1 cellular context compared by ENCODE assay signal in the genomic region with DNA sequence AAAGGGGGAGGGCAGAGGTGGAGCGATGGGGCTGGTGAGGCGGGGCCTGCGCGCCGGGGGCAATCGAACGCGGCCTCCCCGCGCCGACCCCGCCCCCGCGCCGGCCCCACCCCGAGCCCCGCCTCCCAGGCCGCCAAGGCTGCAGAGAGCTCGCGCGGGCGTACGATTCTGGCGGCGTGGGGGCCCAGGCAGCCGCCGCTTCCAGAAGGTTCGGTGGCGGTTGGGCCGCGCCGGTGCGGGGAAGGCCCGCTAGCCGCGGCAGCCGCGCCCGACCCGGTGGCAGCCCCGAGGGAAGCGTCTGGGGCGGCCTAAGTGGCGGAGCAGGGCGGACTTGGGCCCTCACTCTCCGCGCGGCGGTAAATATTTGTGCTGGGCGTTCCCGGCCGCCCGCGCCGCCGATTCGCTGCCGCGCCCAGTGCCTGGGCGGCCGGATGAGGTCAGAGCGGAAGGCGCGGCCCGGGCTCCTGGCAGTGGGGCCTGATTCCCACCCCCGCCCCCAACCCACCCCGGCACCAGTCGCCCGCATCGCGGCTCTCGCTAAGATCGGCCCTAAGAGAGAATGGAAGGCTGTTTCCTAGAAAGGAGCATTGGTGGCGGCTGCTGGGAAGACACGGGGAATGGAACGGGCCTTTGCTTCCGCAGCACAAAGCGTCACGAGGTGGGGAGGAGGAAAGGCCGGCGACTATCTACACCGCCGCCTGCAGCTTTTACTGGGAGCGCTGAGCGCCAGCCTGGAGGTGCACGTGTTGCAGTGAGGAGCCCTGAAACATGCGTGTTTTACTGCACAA.
A peak's percentile ranks its signal among the peaks of the same experiment; 100 is the strongest.
TF ChIP-seq lines count a peak whose summit lies in the region.

A gene with protein sequence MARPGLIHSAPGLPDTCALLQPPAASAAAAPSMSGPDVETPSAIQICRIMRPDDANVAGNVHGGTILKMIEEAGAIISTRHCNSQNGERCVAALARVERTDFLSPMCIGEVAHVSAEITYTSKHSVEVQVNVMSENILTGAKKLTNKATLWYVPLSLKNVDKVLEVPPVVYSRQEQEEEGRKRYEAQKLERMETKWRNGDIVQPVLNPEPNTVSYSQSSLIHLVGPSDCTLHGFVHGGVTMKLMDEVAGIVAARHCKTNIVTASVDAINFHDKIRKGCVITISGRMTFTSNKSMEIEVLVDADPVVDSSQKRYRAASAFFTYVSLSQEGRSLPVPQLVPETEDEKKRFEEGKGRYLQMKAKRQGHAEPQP (minus strand): TSS at position 368 of the 788 bp plus-strand sequence. CDS start 368 bp downstream, outside the sequence.

TF ChIP-seq in HepG2, 621 proteins besides CTCF, POLR2A, EP300 and RAD21 (continued from another document and continues in another):
- TF ChIP-seq, protein P1, sequence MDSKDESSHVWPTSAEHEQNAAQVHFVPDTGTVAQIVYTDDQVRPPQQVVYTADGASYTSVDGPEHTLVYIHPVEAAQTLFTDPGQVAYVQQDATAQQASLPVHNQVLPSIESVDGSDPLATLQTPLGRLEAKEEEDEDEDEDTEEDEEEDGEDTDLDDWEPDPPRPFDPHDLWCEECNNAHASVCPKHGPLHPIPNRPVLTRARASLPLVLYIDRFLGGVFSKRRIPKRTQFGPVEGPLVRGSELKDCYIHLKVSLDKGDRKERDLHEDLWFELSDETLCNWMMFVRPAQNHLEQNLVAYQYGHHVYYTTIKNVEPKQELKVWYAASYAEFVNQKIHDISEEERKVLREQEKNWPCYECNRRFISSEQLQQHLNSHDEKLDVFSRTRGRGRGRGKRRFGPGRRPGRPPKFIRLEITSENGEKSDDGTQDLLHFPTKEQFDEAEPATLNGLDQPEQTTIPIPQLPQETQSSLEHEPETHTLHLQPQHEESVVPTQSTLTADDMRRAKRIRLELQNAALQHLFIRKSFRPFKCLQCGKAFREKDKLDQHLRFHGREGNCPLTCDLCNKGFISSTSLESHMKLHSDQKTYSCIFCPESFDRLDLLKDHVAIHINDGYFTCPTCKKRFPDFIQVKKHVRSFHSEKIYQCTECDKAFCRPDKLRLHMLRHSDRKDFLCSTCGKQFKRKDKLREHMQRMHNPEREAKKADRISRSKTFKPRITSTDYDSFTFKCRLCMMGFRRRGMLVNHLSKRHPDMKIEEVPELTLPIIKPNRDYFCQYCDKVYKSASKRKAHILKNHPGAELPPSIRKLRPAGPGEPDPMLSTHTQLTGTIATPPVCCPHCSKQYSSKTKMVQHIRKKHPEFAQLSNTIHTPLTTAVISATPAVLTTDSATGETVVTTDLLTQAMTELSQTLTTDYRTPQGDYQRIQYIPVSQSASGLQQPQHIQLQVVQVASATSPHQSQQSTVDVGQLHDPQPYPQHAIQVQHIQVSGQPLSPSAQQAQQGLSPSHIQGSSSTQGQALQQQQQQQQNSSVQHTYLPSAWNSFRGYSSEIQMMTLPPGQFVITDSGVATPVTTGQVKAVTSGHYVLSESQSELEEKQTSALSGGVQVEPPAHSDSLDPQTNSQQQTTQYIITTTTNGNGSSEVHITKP (CRISPR knock-in tag; IDR thresholded peaks at IDR 0.05; ENCODE audit: low read depth): no peak
- TF ChIP-seq ZNF136 (CRISPR knock-in tag; IDR thresholded peaks at IDR 0.05; ENCODE audit: low read depth) (no peak), NRL (CRISPR knock-in tag; IDR thresholded peaks at IDR 0.05; ENCODE audit: borderline replicate concordance) (no peak), KLF9 (CRISPR knock-in tag; IDR thresholded peaks at IDR 0.05; ENCODE audit: low read depth) (no peak), HOXA9 (CRISPR knock-in tag; IDR thresholded peaks at IDR 0.05; ENCODE audit: borderline replicate concordance) (no peak), RELA (CRISPR knock-in tag; IDR thresholded peaks at IDR 0.05) (no peak), TCF7 (IDR thresholded peaks at IDR 0.05; ENCODE audit: low read depth) (no peak), ZZZ3 (CRISPR knock-in tag; IDR thresholded peaks at IDR 0.05; ENCODE audit: borderline replicate concordance) (no peak; the same call in 1 of the 2 replicates), ZFP82 (CRISPR knock-in tag; IDR thresholded peaks at IDR 0.05; ENCODE audit: borderline replicate concordance) (no peak), TCF7L2 (IDR thresholded peaks at IDR 0.05; ENCODE audit: low read depth, low read length) (no peak), POLR2AphosphoS5 (IDR thresholded peaks at IDR 0.05; ENCODE audit: low read depth, low read length) (peak; percentile 48), CENPX (CRISPR knock-in tag; IDR thresholded peaks at IDR 0.05) (no peak), ARNTL (CRISPR knock-in tag; IDR thresholded peaks at IDR 0.05) (0 out of 2 replicates have a peak, but pooled peaks have one; percentile 36), ADNP (CRISPR knock-in tag; IDR thresholded peaks at IDR 0.05) (no peak), DPF2 (CRISPR knock-in tag; IDR thresholded peaks at IDR 0.05; ENCODE audit: borderline replicate concordance, low read depth) (no peak), ATAD3A (CRISPR knock-in tag; IDR thresholded peaks at IDR 0.05) (no peak), FOXP1 (IDR thresholded peaks at IDR 0.05) (no peak), FOXP1 (CRISPR knock-in tag; IDR thresholded peaks at IDR 0.05) (no peak), BCL6 (CRISPR knock-in tag; IDR thresholded peaks at IDR 0.05) (peak; percentile 58), ZFP36 (IDR thresholded peaks at IDR 0.05; ENCODE audit: borderline replicate concordance, low read depth, low read length, partially characterized antibody) (no peak), ZNF350 (CRISPR knock-in tag; IDR thresholded peaks at IDR 0.05; ENCODE audit: borderline replicate concordance, low read depth) (0 out of 2 replicates have a peak, but pooled peaks have one; percentile 24), ATF1 (CRISPR knock-in tag; IDR thresholded peaks at IDR 0.05) (no peak), ZBTB21 (CRISPR knock-in tag; IDR thresholded peaks at IDR 0.05) (no peak), RAD51 (IDR thresholded peaks at IDR 0.05; ENCODE audit: borderline replicate concordance) (no peak), SMARCC2 (IDR thresholded peaks at IDR 0.05) (no peak), PCBP1 (IDR thresholded peaks at IDR 0.05; ENCODE audit: borderline replicate concordance, low read depth, low read length) (no peak), SALL1 (CRISPR knock-in tag; IDR thresholded peaks at IDR 0.05) (peak; percentile 55; the same call in 1 of the 2 replicates), ZBTB8A (CRISPR knock-in tag; IDR thresholded peaks at IDR 0.05; ENCODE audit: borderline replicate concordance, low read depth) (no peak), BHLHE40 (IDR thresholded peaks at IDR 0.05; ENCODE audit: low read length) (no peak), SIX4 (CRISPR knock-in tag; IDR thresholded peaks at IDR 0.05) (no peak), SSRP1 (CRISPR knock-in tag; IDR thresholded peaks at IDR 0.05) (no peak), HNF4A (CRISPR knock-in tag; IDR thresholded peaks at IDR 0.05) (no peak), ZNF230 (CRISPR knock-in tag; IDR thresholded peaks at IDR 0.05) (peak; percentile 59; the same call in 1 of the 2 replicates), HMG20A (CRISPR knock-in tag; IDR thresholded peaks at IDR 0.05; ENCODE audit: borderline replicate concordance) (no peak), ERF (CRISPR knock-in tag; IDR thresholded peaks at IDR 0.05) (peak; percentile 39; the same call in 1 of the 2 replicates), POLR2G (IDR thresholded peaks at IDR 0.05; ENCODE audit: low read depth, low read length) (peak; percentile 69; the same call in 1 of the 2 replicates), HNRNPL (IDR thresholded peaks at IDR 0.05; ENCODE audit: low read depth, low read length) (no peak), ZNF841 (CRISPR knock-in tag; IDR thresholded peaks at IDR 0.05; ENCODE audit: borderline replicate concordance) (no peak), PCBP2 (optimal IDR thresholded peaks at IDR 0.05; ENCODE audit: low read depth, low read length, poor library complexity, severe bottlenecking) (no peak), SNAPC2 (CRISPR knock-in tag; IDR thresholded peaks at IDR 0.05) (no peak), ZNF382 (CRISPR knock-in tag; IDR thresholded peaks at IDR 0.05; ENCODE audit: borderline replicate concordance) (no peak), SIN3B (IDR thresholded peaks at IDR 0.05; ENCODE audit: low read length) (no peak)
- TF ChIP-seq, protein P2, sequence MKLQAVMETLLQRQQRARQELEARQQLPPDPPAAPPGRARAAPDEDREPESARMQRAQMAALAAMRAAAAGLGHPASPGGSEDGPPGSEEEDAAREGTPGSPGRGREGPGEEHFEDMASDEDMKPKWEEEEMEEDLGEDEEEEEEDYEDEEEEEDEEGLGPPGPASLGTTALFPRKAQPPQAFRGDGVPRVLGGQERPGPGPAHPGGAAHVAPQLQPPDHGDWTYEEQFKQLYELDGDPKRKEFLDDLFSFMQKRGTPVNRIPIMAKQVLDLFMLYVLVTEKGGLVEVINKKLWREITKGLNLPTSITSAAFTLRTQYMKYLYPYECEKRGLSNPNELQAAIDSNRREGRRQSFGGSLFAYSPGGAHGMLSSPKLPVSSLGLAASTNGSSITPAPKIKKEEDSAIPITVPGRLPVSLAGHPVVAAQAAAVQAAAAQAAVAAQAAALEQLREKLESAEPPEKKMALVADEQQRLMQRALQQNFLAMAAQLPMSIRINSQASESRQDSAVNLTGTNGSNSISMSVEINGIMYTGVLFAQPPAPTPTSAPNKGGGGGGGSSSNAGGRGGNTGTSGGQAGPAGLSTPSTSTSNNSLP (IDR thresholded peaks at IDR 0.05; ENCODE audit: low read depth, low read length): no peak
- TF ChIP-seq, protein P3, sequence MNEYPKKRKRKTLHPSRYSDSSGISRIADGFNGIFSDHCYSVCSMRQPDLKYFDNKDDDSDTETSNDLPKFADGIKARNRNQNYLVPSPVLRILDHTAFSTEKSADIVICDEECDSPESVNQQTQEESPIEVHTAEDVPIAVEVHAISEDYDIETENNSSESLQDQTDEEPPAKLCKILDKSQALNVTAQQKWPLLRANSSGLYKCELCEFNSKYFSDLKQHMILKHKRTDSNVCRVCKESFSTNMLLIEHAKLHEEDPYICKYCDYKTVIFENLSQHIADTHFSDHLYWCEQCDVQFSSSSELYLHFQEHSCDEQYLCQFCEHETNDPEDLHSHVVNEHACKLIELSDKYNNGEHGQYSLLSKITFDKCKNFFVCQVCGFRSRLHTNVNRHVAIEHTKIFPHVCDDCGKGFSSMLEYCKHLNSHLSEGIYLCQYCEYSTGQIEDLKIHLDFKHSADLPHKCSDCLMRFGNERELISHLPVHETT (CRISPR knock-in tag; conservative IDR thresholded peaks at IDR 0.05): peak; percentile 65; the same call in 1 of the 2 replicates
- TF ChIP-seq, protein P4, sequence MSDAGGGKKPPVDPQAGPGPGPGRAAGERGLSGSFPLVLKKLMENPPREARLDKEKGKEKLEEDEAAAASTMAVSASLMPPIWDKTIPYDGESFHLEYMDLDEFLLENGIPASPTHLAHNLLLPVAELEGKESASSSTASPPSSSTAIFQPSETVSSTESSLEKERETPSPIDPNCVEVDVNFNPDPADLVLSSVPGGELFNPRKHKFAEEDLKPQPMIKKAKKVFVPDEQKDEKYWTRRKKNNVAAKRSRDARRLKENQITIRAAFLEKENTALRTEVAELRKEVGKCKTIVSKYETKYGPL (CRISPR knock-in tag; IDR thresholded peaks at IDR 0.05): no peak
- TF ChIP-seq, protein P5, sequence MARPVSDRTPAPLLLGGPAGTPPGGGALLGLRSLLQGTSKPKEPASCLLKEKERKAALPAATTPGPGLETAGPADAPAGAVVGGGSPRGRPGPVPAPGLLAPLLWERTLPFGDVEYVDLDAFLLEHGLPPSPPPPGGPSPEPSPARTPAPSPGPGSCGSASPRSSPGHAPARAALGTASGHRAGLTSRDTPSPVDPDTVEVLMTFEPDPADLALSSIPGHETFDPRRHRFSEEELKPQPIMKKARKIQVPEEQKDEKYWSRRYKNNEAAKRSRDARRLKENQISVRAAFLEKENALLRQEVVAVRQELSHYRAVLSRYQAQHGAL (CRISPR knock-in tag; IDR thresholded peaks at IDR 0.05; ENCODE audit: not compliant biosample characterization): no peak
- TF ChIP-seq, protein P6, sequence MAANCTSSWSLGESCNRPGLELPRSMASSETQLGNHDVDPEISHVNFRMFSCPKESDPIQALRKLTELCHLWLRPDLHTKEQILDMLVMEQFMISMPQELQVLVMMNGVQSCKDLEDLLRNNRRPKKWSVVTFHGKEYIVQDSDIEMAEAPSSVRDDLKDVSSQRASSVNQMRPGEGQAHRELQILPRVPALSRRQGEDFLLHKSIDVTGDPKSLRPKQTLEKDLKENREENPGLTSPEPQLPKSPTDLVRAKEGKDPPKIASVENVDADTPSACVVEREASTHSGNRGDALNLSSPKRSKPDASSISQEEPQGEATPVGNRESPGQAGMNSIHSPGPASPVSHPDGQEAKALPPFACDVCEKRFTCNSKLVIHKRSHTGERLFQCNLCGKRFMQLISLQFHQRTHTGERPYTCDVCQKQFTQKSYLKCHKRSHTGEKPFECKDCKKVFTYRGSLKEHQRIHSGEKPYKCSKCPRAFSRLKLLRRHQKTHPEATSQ (CRISPR knock-in tag; IDR thresholded peaks at IDR 0.05; ENCODE audit: borderline replicate concordance): no peak
- TF ChIP-seq, protein P7, sequence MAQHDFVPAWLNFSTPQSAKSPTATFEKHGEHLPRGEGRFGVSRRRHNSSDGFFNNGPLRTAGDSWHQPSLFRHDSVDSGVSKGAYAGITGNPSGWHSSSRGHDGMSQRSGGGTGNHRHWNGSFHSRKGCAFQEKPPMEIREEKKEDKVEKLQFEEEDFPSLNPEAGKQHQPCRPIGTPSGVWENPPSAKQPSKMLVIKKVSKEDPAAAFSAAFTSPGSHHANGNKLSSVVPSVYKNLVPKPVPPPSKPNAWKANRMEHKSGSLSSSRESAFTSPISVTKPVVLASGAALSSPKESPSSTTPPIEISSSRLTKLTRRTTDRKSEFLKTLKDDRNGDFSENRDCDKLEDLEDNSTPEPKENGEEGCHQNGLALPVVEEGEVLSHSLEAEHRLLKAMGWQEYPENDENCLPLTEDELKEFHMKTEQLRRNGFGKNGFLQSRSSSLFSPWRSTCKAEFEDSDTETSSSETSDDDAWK (CRISPR knock-in tag; IDR thresholded peaks at IDR 0.05): no peak
- TF ChIP-seq, protein P8, sequence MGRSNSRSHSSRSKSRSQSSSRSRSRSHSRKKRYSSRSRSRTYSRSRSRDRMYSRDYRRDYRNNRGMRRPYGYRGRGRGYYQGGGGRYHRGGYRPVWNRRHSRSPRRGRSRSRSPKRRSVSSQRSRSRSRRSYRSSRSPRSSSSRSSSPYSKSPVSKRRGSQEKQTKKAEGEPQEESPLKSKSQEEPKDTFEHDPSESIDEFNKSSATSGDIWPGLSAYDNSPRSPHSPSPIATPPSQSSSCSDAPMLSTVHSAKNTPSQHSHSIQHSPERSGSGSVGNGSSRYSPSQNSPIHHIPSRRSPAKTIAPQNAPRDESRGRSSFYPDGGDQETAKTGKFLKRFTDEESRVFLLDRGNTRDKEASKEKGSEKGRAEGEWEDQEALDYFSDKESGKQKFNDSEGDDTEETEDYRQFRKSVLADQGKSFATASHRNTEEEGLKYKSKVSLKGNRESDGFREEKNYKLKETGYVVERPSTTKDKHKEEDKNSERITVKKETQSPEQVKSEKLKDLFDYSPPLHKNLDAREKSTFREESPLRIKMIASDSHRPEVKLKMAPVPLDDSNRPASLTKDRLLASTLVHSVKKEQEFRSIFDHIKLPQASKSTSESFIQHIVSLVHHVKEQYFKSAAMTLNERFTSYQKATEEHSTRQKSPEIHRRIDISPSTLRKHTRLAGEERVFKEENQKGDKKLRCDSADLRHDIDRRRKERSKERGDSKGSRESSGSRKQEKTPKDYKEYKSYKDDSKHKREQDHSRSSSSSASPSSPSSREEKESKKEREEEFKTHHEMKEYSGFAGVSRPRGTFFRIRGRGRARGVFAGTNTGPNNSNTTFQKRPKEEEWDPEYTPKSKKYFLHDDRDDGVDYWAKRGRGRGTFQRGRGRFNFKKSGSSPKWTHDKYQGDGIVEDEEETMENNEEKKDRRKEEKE (IDR thresholded peaks at IDR 0.05): no peak
